Comparison of ENCODE assay signal across 34 cellular contexts in the genomic region with DNA sequence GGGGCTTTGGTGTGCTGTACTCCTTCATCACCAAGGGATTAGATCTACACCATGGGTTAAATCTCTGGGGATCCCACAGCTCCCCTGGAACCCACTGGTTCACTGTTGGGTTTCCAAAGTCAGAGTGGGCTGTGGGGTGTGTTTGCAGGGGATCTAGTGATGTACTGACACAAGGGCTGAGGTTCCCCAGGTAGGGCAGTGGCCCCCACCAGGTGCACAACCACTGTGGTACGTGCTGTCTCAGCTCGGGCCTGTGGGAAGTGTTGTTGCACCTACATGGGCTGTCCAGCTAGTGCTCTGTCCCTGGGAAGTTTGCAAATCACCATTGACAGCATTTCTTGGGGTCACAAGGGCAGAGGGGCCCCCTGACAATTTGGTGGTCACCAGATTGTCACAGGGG.
DNase-seq lines count a peak whose midpoint lies in the region; ATAC-seq, FAIRE-seq and TF ChIP-seq lines count a peak whose summit lies in the region.
"Had no signal": no experiment of that assay in that cellular context is flagged by ENCODE, and none has a peak within 500 bp of the region (broad histone marks: within the 10 kb centered on the region; RNA-seq: fewer than 3 reads in every experiment).

No MANE protein-coding gene starts in this region.

- TF ChIP-seq CTCF in chondrocyte (IDR thresholded peaks at IDR 0.05): no peak
- no peak for TF ChIP-seq CTCF in spleen (IDR thresholded peaks at IDR 0.05 in 8 of 11, conservative IDR thresholded peaks at IDR 0.05 in 3 of 11)
- no peak for TF ChIP-seq CTCF in CD14-positive monocyte (IDR thresholded peaks at IDR 0.05)

- H3K27ac ChIP-seq in spleen: no peak overlapping the region
- H3K27ac ChIP-seq: 22Rv1; A549; BLaER1; BLaER1 treated with 17β-estradiol and CSF1 and Interleukin-3, amounts not matched to agents 10 nM and 100 nM; C4-2B had no signal

- H3K4me1 ChIP-seq in spleen: no peaks in the 10 kb centered on the region
- H3K4me1 ChIP-seq: A549; BE2C; BLaER1; BLaER1 treated with 17β-estradiol and CSF1 and Interleukin-3, amounts not matched to agents 10 nM and 100 nM; Caco-2 had no signal

- intact Hi-C loops in posterior vena cava (cut with DNase I): no loop called here
- intact Hi-C loops in spleen (cut with DNase I; ENCODE audit: low total_unique reads): no loop called here
- intact Hi-C loops in CD14-positive monocyte (cut with micrococcal nuclease): no loop called here

- ATAC-seq in HG02623 (IDR thresholded peaks at IDR 0.05; ENCODE audit: unreplicated experiment): no peak
- ATAC-seq: A549; CD8-positive, alpha-beta T cell had no signal

- no peak for FAIRE-seq in RCC 7860 (lab: Jason Lieb, UNC)
- FAIRE-seq: A204.1, A549, D721Med had no signal

- peaks cover 2% of the 10 kb centered on the region for H3K27me3 Mint-ChIP-seq in chondrocyte (ENCODE audit: low read depth)
- no peaks in the 10 kb centered on the region for H3K27me3 Mint-ChIP-seq in CD14-positive monocyte (ENCODE audit: low read depth in 3 of 3)
- H3K27me3 Mint-ChIP-seq: B cell; CD4-positive, alpha-beta memory T cell; CD4-positive, alpha-beta T cell; CD4-positive, CD25-positive, alpha-beta regulatory T cell; CD8-positive, alpha-beta memory T cell had no signal

- peaks cover 14% of the 10 kb centered on the region for H3K9me3 Mint-ChIP-seq in chondrocyte (ENCODE audit: low read depth)
- H3K9me3 Mint-ChIP-seq in CD14-positive monocyte: peaks cover 0 to 2% (median 0%) of the 10 kb centered on the region in 7 donors

- peaks cover 0 to 35% (median 23%) of the 10 kb centered on the region in 8 donors for H3K9me3 ChIP-seq in spleen
- H3K9me3 ChIP-seq: A549, BE2C, BLaER1, Caco-2 had no signal

- no peak overlapping the region for H3K4me3 ChIP-seq in spleen
- H3K4me3 ChIP-seq: A549; BLaER1; BLaER1 treated with 17β-estradiol and CSF1 and Interleukin-3, amounts not matched to agents 10 nM and 100 nM had no signal

- H3K4me3 Mint-ChIP-seq in chondrocyte (ENCODE audit: unreplicated experiment): no peak overlapping the region
- no peak overlapping the region for H3K4me3 Mint-ChIP-seq in CD14-positive monocyte
- H3K4me3 Mint-ChIP-seq: B cell; CD4-positive, alpha-beta memory T cell; CD4-positive, alpha-beta T cell; CD4-positive, CD25-positive, alpha-beta regulatory T cell; CD8-positive, alpha-beta memory T cell; CD8-positive, alpha-beta T cell had no signal

- no peaks in the 10 kb centered on the region for H3K27me3 ChIP-seq in spleen (replicated peaks in 1 of 7)
- H3K27me3 ChIP-seq: BE2C; BLaER1; BLaER1 treated with 17β-estradiol and CSF1 and Interleukin-3, amounts not matched to agents 10 nM and 100 nM had no signal

- H3K4me1 Mint-ChIP-seq in chondrocyte (ENCODE audit: low read depth): no peaks in the 10 kb centered on the region
- H3K4me1 Mint-ChIP-seq in CD14-positive monocyte: no peaks in the 10 kb centered on the region
- H3K4me1 Mint-ChIP-seq: B cell; CD4-positive, alpha-beta memory T cell; CD4-positive, CD25-positive, alpha-beta regulatory T cell; CD8-positive, alpha-beta memory T cell had no signal

- H3K36me3 ChIP-seq in spleen: no peaks in the 10 kb centered on the region
- H3K36me3 ChIP-seq: BE2C; BLaER1; BLaER1 treated with 17β-estradiol and CSF1 and Interleukin-3, amounts not matched to agents 10 nM and 100 nM had no signal

- 69 to 81% (median 76%) methylated on average over 2 of the region's 2 CpGs for WGBS in spleen, 5 donors

- no peak for TF ChIP-seq POLR2A in spleen (IDR thresholded peaks at IDR 0.05)

- H3K36me3 Mint-ChIP-seq in chondrocyte (ENCODE audit: low read depth): no peaks in the 10 kb centered on the region
- no peaks in the 10 kb centered on the region for H3K36me3 Mint-ChIP-seq in CD14-positive monocyte
- H3K36me3 Mint-ChIP-seq: CD4-positive, alpha-beta memory T cell; CD4-positive, CD25-positive, alpha-beta regulatory T cell; CD8-positive, alpha-beta memory T cell; CD8-positive, alpha-beta T cell had no signal

- H3K27ac Mint-ChIP-seq in chondrocyte (ENCODE audit: unreplicated experiment) (no peak overlapping the region), CD14-positive monocyte (no peak overlapping the region)
- H3K27ac Mint-ChIP-seq: B cell; CD4-positive, alpha-beta memory T cell; CD4-positive, alpha-beta T cell; CD4-positive, CD25-positive, alpha-beta regulatory T cell; CD8-positive, alpha-beta memory T cell; CD8-positive, alpha-beta T cell had no signal

- DNase-seq in chondrocyte (ENCODE audit: low spot score) (peak; percentile 73), posterior vena cava (ENCODE audit: low spot score) (peak; percentile 49), spleen (peak; percentile 32), RCC 7860 (ENCODE audit: low spot score) (no peak), CD14-positive monocyte (ENCODE audit: low spot score) (no peak)
- DNase-seq: 8988T; ACHN; AML-193; BE2C; C1 segment of cervical spinal cord; Caco-2; Calu3; CD4-positive, alpha-beta memory T cell; CD4-positive, alpha-beta T cell; CD4-positive, CD25-positive, alpha-beta regulatory T cell; CD8-positive, alpha-beta memory T cell; CD8-positive, alpha-beta T cell; COR-L47; DMS 273 treated with DMSO at 0.1 percent for 48 hours; DMS153; DMS53; DMS79; DMS79 treated with DMSO at 0.1 percent for 48 hours; DND-41; EL had no signal

Comparison
In these comparisons a context has a peak if more than half of its experiments do, and no peak if none do; other contexts are left out.
1. DNase-seq: peak in chondrocyte (single experiment), posterior vena cava (single experiment) and spleen (single experiment); none in RCC 7860 (single experiment) and CD14-positive monocyte (single experiment).